Comparison of ENCODE assay signal across 9 cellular contexts in the genomic region with DNA sequence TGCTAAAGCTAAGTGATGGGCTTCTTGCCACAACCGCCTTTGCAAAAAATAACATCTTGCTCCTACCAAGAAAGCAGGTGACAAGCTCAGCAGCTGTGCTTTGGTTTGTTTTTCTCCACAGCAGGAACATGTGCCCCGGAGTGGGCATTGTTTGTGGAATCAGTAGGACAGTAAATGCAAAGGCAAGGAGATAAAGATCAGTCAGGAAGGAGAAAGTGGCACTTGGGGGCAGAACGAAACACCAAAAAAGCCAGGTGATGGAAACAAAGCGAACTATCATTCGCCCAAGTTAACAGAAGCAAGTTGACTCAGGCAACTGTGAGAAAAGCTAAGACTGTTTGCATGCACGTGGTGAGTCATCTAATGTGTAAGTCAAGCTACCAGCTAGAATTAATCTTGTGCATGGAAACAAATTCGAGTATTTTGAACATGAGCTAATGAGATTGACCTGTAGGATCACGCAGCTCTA.
DNase-seq lines count a peak whose midpoint lies in the region.
"Had no signal": no experiment of that assay in that cellular context is flagged by ENCODE, and none has a peak within 500 bp of the region (broad histone marks: within the 10 kb centered on the region; RNA-seq: fewer than 3 reads in every experiment).

No MANE protein-coding gene starts in this region.

- H3K4me2 ChIP-seq in skeletal muscle satellite cell (ENCODE audit: low read length), result peak overlapping the region; percentile 44

- H3K9me3 ChIP-seq in skeletal muscle satellite cell (replicated peaks; ENCODE audit: low read length), result no peaks in the 10 kb centered on the region
- H3K9me3 ChIP-seq: suprapubic skin had no signal

- no peak overlapping the region for H3K9ac ChIP-seq in skeletal muscle satellite cell (ENCODE audit: low read depth, low read length)

- no peak overlapping the region for H3K4me3 ChIP-seq in skeletal muscle satellite cell (ENCODE audit: low read length)
- H3K4me3 ChIP-seq: suprapubic skin had no signal

- H3K36me3 ChIP-seq in skeletal muscle satellite cell (ENCODE audit: insufficient read depth, low read length), result no peaks in the 10 kb centered on the region
- H3K36me3 ChIP-seq: suprapubic skin had no signal

- peaks cover 15% of the 10 kb centered on the region for H3K4me1 ChIP-seq in skeletal muscle satellite cell (ENCODE audit: control insufficient read depth, insufficient read depth, low read length)

- H3K27me3 ChIP-seq in skeletal muscle satellite cell (ENCODE audit: control insufficient read depth, insufficient read depth, low read length), result no peaks in the 10 kb centered on the region
- H3K27me3 ChIP-seq: suprapubic skin had no signal

- DNase-seq in NCI-H2171 treated with DMSO at 0.1 percent for 48 hours (lab: John Stamatoyannopoulos, UW), result peak; percentile 61
- no peak for DNase-seq in NCI-H2171 (lab: John Stamatoyannopoulos, UW)
- peak; percentile 59 for DNase-seq in NCI-H345 treated with DMSO at 0.1 percent for 48 hours (lab: John Stamatoyannopoulos, UW; ENCODE audit: unreplicated experiment)
- DNase-seq in brain pericyte (ENCODE audit: low read depth, low spot score), result peak; percentile 76
- no peak for DNase-seq in cardiac septum (ENCODE audit: low spot score)
- no peak for DNase-seq in T-helper 9 cell
- no peak for DNase-seq in effector CD8-positive, alpha-beta T cell (lab: John Stamatoyannopoulos, UW)

- intact Hi-C loops in cardiac septum (cut with DNase I), result no loop called here

Comparison
In these comparisons a context has a peak if more than half of its experiments do, and no peak if none do; other contexts are left out.
1. DNase-seq: peak in NCI-H2171 treated with DMSO at 0.1 percent for 48 hours (single experiment), NCI-H345 treated with DMSO at 0.1 percent for 48 hours (single experiment) and brain pericyte (single experiment); none in NCI-H2171 (single experiment), cardiac septum (single experiment), T-helper 9 cell (single experiment) and effector CD8-positive, alpha-beta T cell (single experiment).